ENCODE assay signal across 15 cellular contexts in genomic region chr17:27778193-27778592, GRCh38. TPM values are rescaled to one million over a fixed set of nuclear protein-coding genes. Genes with fewer than 3 reads are reported as not detected.
DNase-seq lines count a peak whose midpoint lies in the region; ATAC-seq, FAIRE-seq and TF ChIP-seq lines count a peak whose summit lies in the region.
"Had no signal": no experiment of that assay in that cellular context is flagged by ENCODE, and none has a peak within 500 bp of the region (broad histone marks: within the 10 kb centered on the region; RNA-seq: fewer than 3 reads in every experiment).

No MANE protein-coding gene starts in this region.

- H3K36me3 Mint-ChIP-seq in WTC11 = no peaks in the 10 kb centered on the region

- no peaks in the 10 kb centered on the region for H3K79me2 ChIP-seq in GM23248 (ENCODE audit: insufficient read depth)

- no peaks in the 10 kb centered on the region for H3F3A ChIP-seq in GM23248 (ENCODE audit: insufficient read depth)

- H3K4me1 Mint-ChIP-seq in WTC11 = peaks cover 15% of the 10 kb centered on the region

- no peaks in the 10 kb centered on the region; the same call in 1 of the 2 replicates for H3K27me3 Mint-ChIP-seq in WTC11 (ENCODE audit: low read depth)

- ATAC-seq in A549 (no peak; a peak in 1 of 6 replicates), WTC11 (no peak), HG03565 (IDR thresholded peaks at IDR 0.05; ENCODE audit: unreplicated experiment) (no peak)

- H3K4me2 ChIP-seq in A549 = peak overlapping the region; percentile 30; the same call in 2 of the 3 replicates
- H3K4me2 ChIP-seq in GM23248 (ENCODE audit: unreplicated experiment) = no peak overlapping the region

- TF ChIP-seq EP300 in A549 (IDR thresholded peaks at IDR 0.05) (no peak), esophagus muscularis mucosa (IDR thresholded peaks at IDR 0.05) (no peak)

- peak overlapping the region; percentile 30; the same call in 1 of the 2 replicates for H3K27ac Mint-ChIP-seq in WTC11
- H3K27ac Mint-ChIP-seq: T-helper 2 cell treated with Interferon-gamma antibody and Interleukin-4, amounts not matched to agents 5 μg/mL and 100 μg/mL, for 36 hours had no signal

- H3K27ac ChIP-seq in A549 (peak overlapping the region; percentile 48 to 59), GM23248 (no peak overlapping the region), esophagus muscularis mucosa (replicated peaks in 1 of 4) (no peak overlapping the region), substantia nigra (ENCODE audit: low read depth, low read length, poor library complexity, severe bottlenecking) (no peak overlapping the region)
- H3K27ac ChIP-seq: RWPE1, transverse colon had no signal

- intact Hi-C loops in esophagus muscularis mucosa (cut with DNase I) = no loop called here

- H3K9me2 ChIP-seq in GM23248 (ENCODE audit: insufficient read depth) = no peaks in the 10 kb centered on the region

- no peak for TF ChIP-seq RAD21 in A549 (conservative IDR thresholded peaks at IDR 0.05 in 1 of 2, IDR thresholded peaks at IDR 0.05 in 1 of 2)

- H3K9me3 Mint-ChIP-seq in WTC11 = no peaks in the 10 kb centered on the region
- H3K9me3 Mint-ChIP-seq: T-helper 2 cell treated with Interferon-gamma antibody and Interleukin-4, amounts not matched to agents 5 μg/mL and 100 μg/mL, for 36 hours had no signal

- H2AFZ ChIP-seq in GM23248 = no peak overlapping the region

- no peak for FAIRE-seq in A549 (lab: Jason Lieb, UNC)
- FAIRE-seq: GM12892 had no signal

- H3K4me3 Mint-ChIP-seq in WTC11 = no peak overlapping the region
- H3K4me3 Mint-ChIP-seq: T-helper 2 cell treated with Interferon-gamma antibody and Interleukin-4, amounts not matched to agents 5 μg/mL and 100 μg/mL, for 36 hours had no signal

- in situ Hi-C loops in GM23248 (cut with MboI) = no loop called here

- TF ChIP-seq POLR2A in A549 (IDR thresholded peaks at IDR 0.05; ENCODE audit: low read length) (no peak), esophagus muscularis mucosa (IDR thresholded peaks at IDR 0.05; ENCODE audit: low read depth) (no peak)

- no peaks in the 10 kb centered on the region; the same call in 1 of the 2 replicates for H3K27me3 ChIP-seq in GM23248 (replicated peaks; ENCODE audit: insufficient read depth)
- no peaks in the 10 kb centered on the region for H3K27me3 ChIP-seq in esophagus muscularis mucosa
- H3K27me3 ChIP-seq: transverse colon had no signal

- POLR2A ChIA-PET in A549 (lab: Yijun Ruan, JAX) = no interaction called here
- POLR2A ChIA-PET in WTC11 (lab: Charles Lee) = no interaction called here

- H4K20me1 ChIP-seq in GM23248 (ENCODE audit: insufficient read depth) = no peaks in the 10 kb centered on the region

- no peak overlapping the region for H3K4me3 ChIP-seq in A549
- H3K4me3 ChIP-seq in GM23248 = no peak overlapping the region
- H3K4me3 ChIP-seq in fibroblast of pulmonary artery (replicated peaks; ENCODE audit: low read depth, low read length) = no peak overlapping the region
- no peak overlapping the region for H3K4me3 ChIP-seq in esophagus muscularis mucosa
- H3K4me3 ChIP-seq: transverse colon had no signal

- no peaks in the 10 kb centered on the region for H3K36me3 ChIP-seq in GM23248 (ENCODE audit: low read depth)
- H3K36me3 ChIP-seq in esophagus muscularis mucosa = no peaks in the 10 kb centered on the region
- H3K36me3 ChIP-seq: transverse colon had no signal

- H3K9ac ChIP-seq in GM23248 = no peak overlapping the region

- TF ChIP-seq CTCF in A549 (IDR thresholded peaks at IDR 0.05) = no peak
- no peak for TF ChIP-seq CTCF in WTC11 (IDR thresholded peaks at IDR 0.05)
- no peak for TF ChIP-seq CTCF in fibroblast of pulmonary artery (IDR thresholded peaks at IDR 0.05; ENCODE audit: low read length, missing control alignments)
- no peak for TF ChIP-seq CTCF in esophagus muscularis mucosa (IDR thresholded peaks at IDR 0.05)

- CTCF ChIA-PET in A549 (lab: Yijun Ruan, JAX) (interaction anchor here (0.7 to 9.2 kb wide), 8 partner anchors 8 to 153 kb away, joined by 3 to 57 read pairs (median 6); partner anchors contain the start of gene LYRM9), WTC11 (lab: Charles Lee) (interaction anchor here (0.6 to 1.4 kb wide), 5 partner anchors 16 to 116 kb away, joined by 3 to 4 read pairs (median 3); no protein-coding TSS in a partner anchor)

- 82% methylated on average over 3 of the region's 3 CpGs for WGBS in A549 (ENCODE audit: missing lambda C conversion rate)
- WGBS in GM23248 (ENCODE audit: low coverage in 1 of 2, low lambda C conversion rate in 2 of 2, missing lambda C conversion rate in 2 of 2), 2 experiments = 46 to 49% methylated on average over 3 of the region's 3 CpGs
- WGBS in esophagus muscularis mucosa = 80% methylated on average over 3 of the region's 3 CpGs

- H3K4me1 ChIP-seq in A549 (peaks cover 12% of the 10 kb centered on the region), GM23248 (ENCODE audit: insufficient read depth) (no peaks in the 10 kb centered on the region), esophagus muscularis mucosa (no peaks in the 10 kb centered on the region)
- H3K4me1 ChIP-seq: transverse colon had no signal

- H3K9me3 ChIP-seq in A549 = no peaks in the 10 kb centered on the region
- H3K9me3 ChIP-seq in GM23248 (ENCODE audit: low read depth) = no peaks in the 10 kb centered on the region
- no peaks in the 10 kb centered on the region for H3K9me3 ChIP-seq in esophagus muscularis mucosa
- H3K9me3 ChIP-seq: transverse colon had no signal

- no peak for DNase-seq in A549 (ENCODE audit: low read depth in 1 of 2, low spot score in 1 of 2)
- DNase-seq in GM23248 = peak; percentile 53
- DNase-seq in WTC11 (ENCODE audit: low spot score) = no peak
- DNase-seq in fibroblast of pulmonary artery (ENCODE audit: low read depth) = peak; percentile 21
- no peak for DNase-seq in esophagus muscularis mucosa (ENCODE audit: extremely low spot score)
- DNase-seq in GM19238 (ENCODE audit: insufficient read length, low spot score) = no peak
- DNase-seq in substantia nigra (lab: John Stamatoyannopoulos, UW) = no peak
- DNase-seq: activated CD4-positive, alpha-beta T cell treated with anti-CD3 and anti-CD28 coated beads, Interleukin-2, amount 50 U/mL, for 4 hours; activated effector memory CD4-positive, alpha-beta T cell treated with Interleukin-2 at 50 U/mL for 16 hours; NCI-H526; transverse colon had no signal

TF ChIP-seq in A549, 52 proteins besides CTCF, POLR2A, EP300 and RAD21:
- TF ChIP-seq FOXS1 (CRISPR knock-in tag; IDR thresholded peaks at IDR 0.05) = no peak
- TF ChIP-seq CEBPB (IDR thresholded peaks at IDR 0.05) = no peak
- peak; percentile 21 for TF ChIP-seq MAFK (IDR thresholded peaks at IDR 0.05; ENCODE audit: partially characterized antibody)
- TF ChIP-seq JUNB (IDR thresholded peaks at IDR 0.05) = no peak

TF ChIP-seq in WTC11, 78 proteins besides CTCF, POLR2A, EP300 and RAD21 (continues in another document):
- TF ChIP-seq ZBTB43 (CRISPR knock-in tag; IDR thresholded peaks at IDR 0.05) = no peak
- no peak for TF ChIP-seq MXD4 (CRISPR knock-in tag; IDR thresholded peaks at IDR 0.05; ENCODE audit: borderline replicate concordance)
- TF ChIP-seq ZMAT4 (CRISPR knock-in tag; IDR thresholded peaks at IDR 0.05) = no peak
- no peak for TF ChIP-seq SMAD3 (CRISPR knock-in tag; IDR thresholded peaks at IDR 0.05; ENCODE audit: borderline replicate concordance)
- no peak for TF ChIP-seq ZNF396 (CRISPR knock-in tag; IDR thresholded peaks at IDR 0.05; ENCODE audit: borderline replicate concordance)
- TF ChIP-seq ZNF671 (CRISPR knock-in tag; IDR thresholded peaks at IDR 0.05) = no peak
- TF ChIP-seq USF1 (CRISPR knock-in tag; IDR thresholded peaks at IDR 0.05) = no peak
- TF ChIP-seq TP53 (CRISPR knock-in tag; IDR thresholded peaks at IDR 0.05) = no peak
- TF ChIP-seq NR2C2 (CRISPR knock-in tag; IDR thresholded peaks at IDR 0.05) = no peak
- no peak for TF ChIP-seq EMX1 (CRISPR knock-in tag; IDR thresholded peaks at IDR 0.05)
- no peak for TF ChIP-seq CBFB (CRISPR knock-in tag; IDR thresholded peaks at IDR 0.05; ENCODE audit: low read depth)
- no peak for TF ChIP-seq GRHL2 (CRISPR knock-in tag; IDR thresholded peaks at IDR 0.05; ENCODE audit: insufficient replicate concordance, severe bottlenecking)
- TF ChIP-seq ETV6 (CRISPR knock-in tag; IDR thresholded peaks at IDR 0.05) = no peak
- no peak for TF ChIP-seq ZBTB21 (CRISPR knock-in tag; IDR thresholded peaks at IDR 0.05; ENCODE audit: borderline replicate concordance)

RNA-seq across cellular contexts. Expression of gene NOS2, which starts 22.1 kb away (rescaled TPM):
- 0.08 and 0.09 TPM in 2 replicates for polyA plus RNA-seq in A549 (2011; rRNA removed)
- 0.23 and 0.24 TPM in 2 replicates for polyA plus RNA-seq in A549 (2012; cell fraction: cytosol; rRNA removed)
- polyA plus RNA-seq in A549 (2012; cell fraction: nucleus; rRNA removed) = 0.21 and 0.37 TPM in 2 replicates
- polyA plus RNA-seq in A549 (2017; fragmentation: RNase III; extraction: RNeasy Plus Mini Kit Qiagen cat#74134 plus additional on column Dnase treatment) = 0.13 to 0.18 TPM (median 0.17 TPM) in 3 replicates
- 0.10 and 0.12 TPM in 2 replicates for polyA minus RNA-seq in A549 (2011; rRNA and poly(A)+ RNA removed)
- total RNA-seq in GM23248 (2014; rRNA removed; shearing (Covaris generic)) = not detected in 2 replicates
- not detected in 2 replicates for polyA plus RNA-seq in GM23248 (2016; fragmentation: Nextera tagmentation; extraction: Ambion mirVana)
- 0.98 to 1.4 TPM (median 1.4 TPM) in 3 replicates for total RNA-seq in WTC11 (2021)
- under 1 TPM in 3 of 4 donors, not detected in 1; 0.13 to 0.69 (median 0.33) TPM for total RNA-seq in esophagus muscularis mucosa

Comparison
In these comparisons a context has a peak if more than half of its experiments do, and no peak if none do; other contexts are left out.
1. DNase-seq: peak in GM23248 (single experiment) and fibroblast of pulmonary artery (single experiment); none in A549 (0 of 2), WTC11 (single experiment), esophagus muscularis mucosa (single experiment), GM19238 (single experiment) and substantia nigra (0 of 49).
2. H3K27ac ChIP-seq: peak in A549 (2 of 2); none in GM23248 (single experiment), esophagus muscularis mucosa (0 of 4) and substantia nigra (single experiment).